In the genomic region with DNA sequence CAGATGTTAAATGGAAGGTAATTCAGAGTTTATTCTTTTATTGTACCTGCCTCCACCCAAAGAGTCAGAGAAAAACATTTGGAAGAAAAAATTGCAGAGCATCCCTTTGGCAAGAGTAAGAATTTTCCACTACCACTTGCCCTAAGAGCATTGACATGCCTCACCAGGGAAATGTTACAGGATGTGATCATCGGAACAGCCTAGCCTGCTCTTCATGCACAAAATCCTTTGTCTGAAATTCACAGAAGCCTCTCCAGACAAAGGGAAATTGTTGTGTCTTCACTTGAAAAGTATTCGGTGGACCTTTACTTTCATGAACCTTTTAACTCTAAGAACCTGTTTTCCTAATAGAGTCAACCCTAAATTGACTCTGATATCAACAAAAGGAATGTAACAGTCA, we compare ENCODE assay signal across 11 cellular contexts. TPM values are rescaled to one million over a fixed set of nuclear protein-coding genes. Genes with fewer than 3 reads are reported as not detected.
DNase-seq lines count a peak whose midpoint lies in the region; ATAC-seq and TF ChIP-seq lines count a peak whose summit lies in the region.
"Had no signal": no experiment of that assay in that cellular context is flagged by ENCODE, and none has a peak within 500 bp of the region (broad histone marks: within the 10 kb centered on the region; RNA-seq: fewer than 3 reads in every experiment).

No MANE protein-coding gene starts in this region.

- no peaks in the 10 kb centered on the region for H3K27me3 Mint-ChIP-seq in stimulated activated naive B cell treated with anti-CD40 and anti-IgM and Interleukin-4, amounts not matched to agents 10 μg/mL and 1 μg/mL and 100 μg/mL, for 72 hours
- H3K27me3 Mint-ChIP-seq: activated CD8-positive, alpha-beta memory T cell treated with anti-CD3 and anti-CD28 coated beads, Interleukin-2, amount 10 ng/mL, durations not matched to agents 7 days and 5 days had no signal

- H3K9me3 ChIP-seq in RWPE2 (ENCODE audit: severe bottlenecking), result no peaks in the 10 kb centered on the region

- H3K36me3 ChIP-seq in RWPE2 (ENCODE audit: low read depth), result peaks cover 91% of the 10 kb centered on the region

- H3K4me3 Mint-ChIP-seq in stimulated activated naive B cell treated with anti-CD40 and anti-IgM and Interleukin-4, amounts not matched to agents 10 μg/mL and 1 μg/mL and 100 μg/mL, for 72 hours, result no peak overlapping the region
- H3K4me3 Mint-ChIP-seq: activated CD8-positive, alpha-beta memory T cell treated with anti-CD3 and anti-CD28 coated beads, Interleukin-2, amount 10 ng/mL, durations not matched to agents 7 days and 5 days; nephron had no signal

- peaks cover 41% of the 10 kb centered on the region for H3K4me1 ChIP-seq in RWPE2 (ENCODE audit: insufficient read depth, poor library complexity, severe bottlenecking)

- no peak overlapping the region for H3K4me3 ChIP-seq in RWPE2 (ENCODE audit: severe bottlenecking)

- ATAC-seq in RWPE2 (ENCODE audit: low read depth), result no peak
- ATAC-seq in stimulated activated naive B cell treated with anti-CD40 and anti-IgM and Interleukin-4, amounts not matched to agents 10 μg/mL and 1 μg/mL and 100 μg/mL, for 72 hours (replicated peaks), result no peak
- no peak for ATAC-seq in GM19452 (IDR thresholded peaks at IDR 0.05; ENCODE audit: unreplicated experiment)
- ATAC-seq: activated CD8-positive, alpha-beta memory T cell treated with anti-CD3 and anti-CD28 coated beads, Interleukin-2, amount 10 ng/mL, durations not matched to agents 7 days and 5 days had no signal

- no peaks in the 10 kb centered on the region for H3K27me3 ChIP-seq in RWPE2 (ENCODE audit: insufficient read depth, poor library complexity, severe bottlenecking)

- H3K27ac Mint-ChIP-seq in stimulated activated naive B cell treated with anti-CD40 and anti-IgM and Interleukin-4, amounts not matched to agents 10 μg/mL and 1 μg/mL and 100 μg/mL, for 72 hours, result peak overlapping the region; percentile 42
- H3K27ac Mint-ChIP-seq: activated CD8-positive, alpha-beta memory T cell treated with anti-CD3 and anti-CD28 coated beads, Interleukin-2, amount 10 ng/mL, durations not matched to agents 7 days and 5 days; nephron had no signal

- H3K9me3 Mint-ChIP-seq in stimulated activated naive B cell treated with anti-CD40 and anti-IgM and Interleukin-4, amounts not matched to agents 10 μg/mL and 1 μg/mL and 100 μg/mL, for 72 hours, result no peaks in the 10 kb centered on the region
- H3K9me3 Mint-ChIP-seq: nephron had no signal

- peaks cover 9 to 22% of the 10 kb centered on the region in 2 donors for H3K36me3 Mint-ChIP-seq in stimulated activated naive B cell treated with anti-CD40 and anti-IgM and Interleukin-4, amounts not matched to agents 10 μg/mL and 1 μg/mL and 100 μg/mL, for 72 hours

- H3K4me1 Mint-ChIP-seq in stimulated activated naive B cell treated with anti-CD40 and anti-IgM and Interleukin-4, amounts not matched to agents 10 μg/mL and 1 μg/mL and 100 μg/mL, for 72 hours, result peaks cover 11 to 22% of the 10 kb centered on the region in 2 donors

- peak overlapping the region; percentile 96 for H3K27ac ChIP-seq in RWPE2 (ENCODE audit: poor library complexity, severe bottlenecking)

- DNase-seq in RWPE2 (ENCODE audit: low spot score), result no peak
- DNase-seq in dermis microvascular lymphatic vessel endothelial cell (ENCODE audit: low read depth in 2 of 2), result peak; percentile 81 to 94
- DNase-seq in iris pigment epithelial cell (ENCODE audit: low read depth), result peak; percentile 86
- no peak for DNase-seq in stimulated activated naive B cell treated with anti-CD40 and anti-IgM and Interleukin-4, amounts not matched to agents 10 μg/mL and 1 μg/mL and 100 μg/mL, for 72 hours
- no peak for DNase-seq in NCI-H1048 (lab: John Stamatoyannopoulos, UW)
- DNase-seq in 8988T, result no peak
- DNase-seq: activated CD8-positive, alpha-beta memory T cell treated with anti-CD3 and anti-CD28 coated beads, Interleukin-2, amount 10 ng/mL, durations not matched to agents 7 days and 5 days; Calu3; MV-4-11 had no signal

- TF ChIP-seq CTCF in RWPE2 (IDR thresholded peaks at IDR 0.05; ENCODE audit: poor library complexity, severe bottlenecking), result no peak

RNA-seq across cellular contexts. Expression of gene ATP2A2, which starts 36.9 kb away (rescaled TPM):
- total RNA-seq in dermis microvascular lymphatic vessel endothelial cell, result 87.9 and 109 TPM in 2 replicates

Comparison
In these comparisons a context has a peak if more than half of its experiments do, and no peak if none do; other contexts are left out.
1. DNase-seq: peak in dermis microvascular lymphatic vessel endothelial cell (2 of 2) and iris pigment epithelial cell (single experiment); none in RWPE2 (single experiment), stimulated activated naive B cell treated with anti-CD40 and anti-IgM and Interleukin-4, amounts not matched to agents 10 μg/mL and 1 μg/mL and 100 μg/mL, for 72 hours (single experiment), NCI-H1048 (single experiment) and 8988T (single experiment).